In genomic region chr6:39137235-39137634, GRCh38 we compare ENCODE assay signal across 10 cellular contexts. TPM values are rescaled to one million over a fixed set of nuclear protein-coding genes. Genes with fewer than 3 reads are reported as not detected.
A peak's percentile ranks its signal among the peaks of the same experiment; 100 is the strongest.
DNase-seq lines count a peak whose midpoint lies in the region; ATAC-seq, FAIRE-seq and TF ChIP-seq lines count a peak whose summit lies in the region.
"Had no signal": no experiment of that assay in that cellular context is flagged by ENCODE, and none has a peak within 500 bp of the region (broad histone marks: within the 10 kb centered on the region; RNA-seq: fewer than 3 reads in every experiment).

No MANE protein-coding gene starts in this region.

- DNase-seq in heart left ventricle, result peak in 3 of 5 donors; percentile 18 to 25 (median 23)
- DNase-seq in left ventricle myocardium inferior, result no peak
- peak; percentile 69 for DNase-seq in activated CD4-positive, alpha-beta T cell treated with anti-CD3 and anti-CD28 coated beads, Interleukin-2, amount 10 ng/mL, durations not matched to agents 7 days and 5 days
- DNase-seq in iPS-NIHi11 (ENCODE audit: low spot score), result peak; percentile 66
- DNase-seq in urothelium cell line (ENCODE audit: low spot score), result peak; percentile 47
- no peak for DNase-seq in NCI-H524 (lab: John Stamatoyannopoulos, UW)
- DNase-seq in NCI-H146 treated with DMSO at 0.1 percent for 48 hours (lab: John Stamatoyannopoulos, UW; ENCODE audit: unreplicated experiment), result no peak
- DNase-seq: natural killer cell had no signal

- H3K4me1 ChIP-seq in heart left ventricle (peaks cover 0 to 5% (median 0%) of the 10 kb centered on the region in 12 donors), left ventricle myocardium inferior (peaks cover 6% of the 10 kb centered on the region)

- no peak for FAIRE-seq in urothelium cell line (lab: Jason Lieb, UNC)

- 11 to 31% (median 17%) methylated on average over 2 of the region's 2 CpGs for WGBS in heart left ventricle, 4 donors

- CTCF ChIA-PET in activated CD4-positive, alpha-beta T cell treated with anti-CD3 and anti-CD28 coated beads, Interleukin-2, amount 10 ng/mL, durations not matched to agents 7 days and 5 days (lab: Charles Lee), result interaction anchor here (1.4 to 1.5 kb wide), 2 partner anchors 9 to 92 kb away, joined by 3 to 4 read pairs; partner anchors contain the start of gene KCNK5

- intact Hi-C loops in heart left ventricle (cut with DNase I) (no loop called here), left ventricle myocardium inferior (cut with micrococcal nuclease) (no loop called here)

- H3K36me3 Mint-ChIP-seq in activated CD4-positive, alpha-beta T cell treated with anti-CD3 and anti-CD28 coated beads, Interleukin-2, amount 10 ng/mL, durations not matched to agents 7 days and 5 days (ENCODE audit: low read depth), result no peaks in the 10 kb centered on the region
- H3K36me3 Mint-ChIP-seq: natural killer cell had no signal

- no peak overlapping the region for H3K27ac ChIP-seq in heart left ventricle
- no peak overlapping the region for H3K27ac ChIP-seq in left ventricle myocardium inferior (replicated peaks)
- H3K27ac ChIP-seq: thoracic aorta had no signal

- H3K27me3 ChIP-seq in heart left ventricle (peaks cover 0 to 4% (median 0%) of the 10 kb centered on the region in 9 donors), left ventricle myocardium inferior (ENCODE audit: low read depth) (peaks cover 24% of the 10 kb centered on the region)

- TF ChIP-seq CTCF in heart left ventricle (IDR thresholded peaks at IDR 0.05) (no peak), left ventricle myocardium inferior (IDR thresholded peaks at IDR 0.05; ENCODE audit: borderline replicate concordance) (no peak)

- no peak overlapping the region for H3K4me3 Mint-ChIP-seq in activated CD4-positive, alpha-beta T cell treated with anti-CD3 and anti-CD28 coated beads, Interleukin-2, amount 10 ng/mL, durations not matched to agents 7 days and 5 days
- H3K4me3 Mint-ChIP-seq: natural killer cell had no signal

- no peak for TF ChIP-seq POLR2A in heart left ventricle (IDR thresholded peaks at IDR 0.05)

- H3K9me3 Mint-ChIP-seq in activated CD4-positive, alpha-beta T cell treated with anti-CD3 and anti-CD28 coated beads, Interleukin-2, amount 10 ng/mL, durations not matched to agents 7 days and 5 days, result peaks cover 2% of the 10 kb centered on the region

- H3K9me3 ChIP-seq in heart left ventricle (peaks cover 0 to 20% (median 11%) of the 10 kb centered on the region in 12 donors), left ventricle myocardium inferior (replicated peaks) (peaks cover 22% of the 10 kb centered on the region)
- H3K9me3 ChIP-seq: thoracic aorta had no signal

- H3K4me1 Mint-ChIP-seq in activated CD4-positive, alpha-beta T cell treated with anti-CD3 and anti-CD28 coated beads, Interleukin-2, amount 10 ng/mL, durations not matched to agents 7 days and 5 days, result no peaks in the 10 kb centered on the region
- H3K4me1 Mint-ChIP-seq: natural killer cell had no signal

- H3K36me3 ChIP-seq in heart left ventricle, result no peaks in the 10 kb centered on the region
- H3K36me3 ChIP-seq in left ventricle myocardium inferior, result no peaks in the 10 kb centered on the region
- H3K36me3 ChIP-seq: thoracic aorta had no signal

- H3K27ac Mint-ChIP-seq in activated CD4-positive, alpha-beta T cell treated with anti-CD3 and anti-CD28 coated beads, Interleukin-2, amount 10 ng/mL, durations not matched to agents 7 days and 5 days, result no peak overlapping the region
- H3K27ac Mint-ChIP-seq: natural killer cell had no signal

- H3K27me3 Mint-ChIP-seq in activated CD4-positive, alpha-beta T cell treated with anti-CD3 and anti-CD28 coated beads, Interleukin-2, amount 10 ng/mL, durations not matched to agents 7 days and 5 days, result peaks cover 6% of the 10 kb centered on the region

- H3K4me3 ChIP-seq in heart left ventricle, result no peak overlapping the region
- H3K4me3 ChIP-seq in left ventricle myocardium inferior, result no peak overlapping the region
- H3K4me3 ChIP-seq: thoracic aorta had no signal

- POLR2A ChIA-PET in activated CD4-positive, alpha-beta T cell treated with anti-CD3 and anti-CD28 coated beads, Interleukin-2, amount 10 ng/mL, durations not matched to agents 7 days and 5 days (lab: Charles Lee), result no interaction called here

- ATAC-seq in heart left ventricle, result peak in 1 of 4 donors; percentile 49
- no peak for ATAC-seq in GM21529 (IDR thresholded peaks at IDR 0.05; ENCODE audit: unreplicated experiment)

RNA-seq across cellular contexts. Expression of gene SAYSD1, which starts 22.2 kb away (rescaled TPM):
- total RNA-seq in heart left ventricle, result 10 to 100 TPM in 4 of 9 donors, 1 to 10 TPM in 5; 6.5 to 14.6 (median 9.2) TPM
- polyA plus RNA-seq in heart left ventricle, result 10 to 100 TPM in 1 of 2 donors, 1 to 10 TPM in 1; 9.6 to 10.3 TPM
- total RNA-seq in left ventricle myocardium inferior, result 10.0 TPM
- 10 to 100 TPM; 14.3 to 15.1 TPM for total RNA-seq in activated CD4-positive, alpha-beta T cell treated with anti-CD3 and anti-CD28 coated beads, Interleukin-2, amount 10 ng/mL, durations not matched to agents 7 days and 5 days

Comparison
In these comparisons a context has a peak if more than half of its experiments do, and no peak if none do; other contexts are left out.
1. DNase-seq: peak in heart left ventricle (3 of 5), activated CD4-positive, alpha-beta T cell treated with anti-CD3 and anti-CD28 coated beads, Interleukin-2, amount 10 ng/mL, durations not matched to agents 7 days and 5 days (single experiment), iPS-NIHi11 (single experiment) and urothelium cell line (single experiment); none in left ventricle myocardium inferior (single experiment), NCI-H524 (0 of 2) and NCI-H146 treated with DMSO at 0.1 percent for 48 hours (single experiment).